Comparison of ENCODE assay signal across 1 cellular context in the genomic region with DNA sequence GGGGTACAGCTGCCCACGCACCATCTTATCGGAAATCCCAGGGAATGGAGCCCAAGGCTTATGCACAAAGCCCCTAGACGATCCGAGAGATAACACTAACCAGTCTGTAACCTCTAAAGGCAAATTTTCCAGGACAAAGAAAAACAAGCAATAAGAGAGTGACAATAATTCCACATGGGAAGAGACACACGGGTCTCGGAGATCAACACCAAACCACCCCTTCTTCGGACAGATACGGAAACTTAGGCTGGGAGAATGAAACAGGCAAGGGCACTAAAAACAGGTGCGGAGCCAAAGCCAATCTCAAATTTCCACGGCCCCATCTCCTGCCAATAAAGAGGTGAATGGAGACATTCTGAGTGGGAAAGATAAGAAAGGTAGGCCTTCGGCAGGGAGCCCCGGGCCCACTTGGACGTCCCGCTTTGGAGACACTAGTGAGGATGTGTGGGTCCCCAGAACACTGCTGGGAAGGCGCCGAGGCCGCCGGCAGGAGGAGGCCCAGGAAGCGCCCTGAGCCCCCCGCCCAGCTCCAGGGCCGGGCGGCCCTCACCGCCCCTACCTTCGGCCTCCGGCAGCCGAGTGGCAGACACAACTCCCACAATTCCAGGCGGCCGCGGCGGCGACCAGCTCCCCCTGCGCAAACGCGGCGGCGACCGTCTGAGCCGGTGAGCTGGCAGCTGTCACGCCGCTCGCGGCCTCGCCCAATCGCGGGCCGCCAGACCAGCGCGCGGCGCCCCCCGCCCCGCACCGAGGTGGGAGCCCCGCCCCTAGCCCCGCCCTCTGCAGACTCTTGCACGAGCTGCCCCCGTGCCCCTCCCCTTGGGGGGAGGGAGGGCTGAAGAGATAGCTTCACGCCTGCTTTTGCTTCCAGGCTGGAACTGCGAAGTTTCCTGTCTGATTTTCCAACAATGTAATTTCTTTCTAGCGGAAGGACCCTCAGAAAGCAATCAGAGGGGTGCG.
TF ChIP-seq lines count a peak whose summit lies in the region.

Gene SIL1 (minus strand): TSS at position 659 of the 960 bp plus-strand sequence. CDS start 70,525 bp downstream, outside the sequence.

TF ChIP-seq in HepG2, 621 proteins besides CTCF, POLR2A, EP300 and RAD21 (continued from another document and continues in another):
- TF ChIP-seq, protein P1, sequence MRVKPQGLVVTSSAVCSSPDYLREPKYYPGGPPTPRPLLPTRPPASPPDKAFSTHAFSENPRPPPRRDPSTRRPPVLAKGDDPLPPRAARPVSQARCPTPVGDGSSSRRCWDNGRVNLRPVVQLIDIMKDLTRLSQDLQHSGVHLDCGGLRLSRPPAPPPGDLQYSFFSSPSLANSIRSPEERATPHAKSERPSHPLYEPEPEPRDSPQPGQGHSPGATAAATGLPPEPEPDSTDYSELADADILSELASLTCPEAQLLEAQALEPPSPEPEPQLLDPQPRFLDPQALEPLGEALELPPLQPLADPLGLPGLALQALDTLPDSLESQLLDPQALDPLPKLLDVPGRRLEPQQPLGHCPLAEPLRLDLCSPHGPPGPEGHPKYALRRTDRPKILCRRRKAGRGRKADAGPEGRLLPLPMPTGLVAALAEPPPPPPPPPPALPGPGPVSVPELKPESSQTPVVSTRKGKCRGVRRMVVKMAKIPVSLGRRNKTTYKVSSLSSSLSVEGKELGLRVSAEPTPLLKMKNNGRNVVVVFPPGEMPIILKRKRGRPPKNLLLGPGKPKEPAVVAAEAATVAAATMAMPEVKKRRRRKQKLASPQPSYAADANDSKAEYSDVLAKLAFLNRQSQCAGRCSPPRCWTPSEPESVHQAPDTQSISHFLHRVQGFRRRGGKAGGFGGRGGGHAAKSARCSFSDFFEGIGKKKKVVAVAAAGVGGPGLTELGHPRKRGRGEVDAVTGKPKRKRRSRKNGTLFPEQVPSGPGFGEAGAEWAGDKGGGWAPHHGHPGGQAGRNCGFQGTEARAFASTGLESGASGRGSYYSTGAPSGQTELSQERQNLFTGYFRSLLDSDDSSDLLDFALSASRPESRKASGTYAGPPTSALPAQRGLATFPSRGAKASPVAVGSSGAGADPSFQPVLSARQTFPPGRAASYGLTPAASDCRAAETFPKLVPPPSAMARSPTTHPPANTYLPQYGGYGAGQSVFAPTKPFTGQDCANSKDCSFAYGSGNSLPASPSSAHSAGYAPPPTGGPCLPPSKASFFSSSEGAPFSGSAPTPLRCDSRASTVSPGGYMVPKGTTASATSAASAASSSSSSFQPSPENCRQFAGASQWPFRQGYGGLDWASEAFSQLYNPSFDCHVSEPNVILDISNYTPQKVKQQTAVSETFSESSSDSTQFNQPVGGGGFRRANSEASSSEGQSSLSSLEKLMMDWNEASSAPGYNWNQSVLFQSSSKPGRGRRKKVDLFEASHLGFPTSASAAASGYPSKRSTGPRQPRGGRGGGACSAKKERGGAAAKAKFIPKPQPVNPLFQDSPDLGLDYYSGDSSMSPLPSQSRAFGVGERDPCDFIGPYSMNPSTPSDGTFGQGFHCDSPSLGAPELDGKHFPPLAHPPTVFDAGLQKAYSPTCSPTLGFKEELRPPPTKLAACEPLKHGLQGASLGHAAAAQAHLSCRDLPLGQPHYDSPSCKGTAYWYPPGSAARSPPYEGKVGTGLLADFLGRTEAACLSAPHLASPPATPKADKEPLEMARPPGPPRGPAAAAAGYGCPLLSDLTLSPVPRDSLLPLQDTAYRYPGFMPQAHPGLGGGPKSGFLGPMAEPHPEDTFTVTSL (CRISPR knock-in tag; IDR thresholded peaks at IDR 0.05; ENCODE audit: borderline replicate concordance): no peak
- peak; percentile 79; the same call in 1 of the 2 replicates for TF ChIP-seq ARNT2 (CRISPR knock-in tag; IDR thresholded peaks at IDR 0.05; ENCODE audit: low read depth)
- TF ChIP-seq ZNF788 (CRISPR knock-in tag; IDR thresholded peaks at IDR 0.05; ENCODE audit: borderline replicate concordance): peak; percentile 48; the same call in 1 of the 2 replicates
- TF ChIP-seq ERF (CRISPR knock-in tag; IDR thresholded peaks at IDR 0.05): peak; percentile 27; the same call in 1 of the 2 replicates
- no peak for TF ChIP-seq HNF4G (IDR thresholded peaks at IDR 0.05; ENCODE audit: borderline replicate concordance, low read depth, low read length)
- no peak for TF ChIP-seq HNF4G (CRISPR knock-in tag; IDR thresholded peaks at IDR 0.05; ENCODE audit: borderline replicate concordance, low read depth)
- TF ChIP-seq PCBP1 (IDR thresholded peaks at IDR 0.05; ENCODE audit: borderline replicate concordance, low read depth, low read length): 0 out of 2 replicates have a peak, but pooled peaks have one; percentile 51
- TF ChIP-seq MLXIP (CRISPR knock-in tag; IDR thresholded peaks at IDR 0.05; ENCODE audit: borderline replicate concordance): no peak; the same call in 1 of the 2 replicates
- TF ChIP-seq ZNF512B (CRISPR knock-in tag; IDR thresholded peaks at IDR 0.05; ENCODE audit: borderline replicate concordance): no peak
- TF ChIP-seq NRL (CRISPR knock-in tag; IDR thresholded peaks at IDR 0.05; ENCODE audit: borderline replicate concordance): peak; percentile 71; the same call in 1 of the 2 replicates
- TF ChIP-seq GPN1 (CRISPR knock-in tag; IDR thresholded peaks at IDR 0.05; ENCODE audit: borderline replicate concordance): no peak
- no peak for TF ChIP-seq ZNF34 (CRISPR knock-in tag; IDR thresholded peaks at IDR 0.05; ENCODE audit: borderline replicate concordance)
- TF ChIP-seq MATR3 (CRISPR knock-in tag; IDR thresholded peaks at IDR 0.05): no peak
- TF ChIP-seq ATF7-NPFF (CRISPR knock-in tag; IDR thresholded peaks at IDR 0.05; ENCODE audit: low read depth): peak; percentile 50; the same call in 1 of the 2 replicates
- TF ChIP-seq MYC (CRISPR knock-in tag; IDR thresholded peaks at IDR 0.05; ENCODE audit: borderline replicate concordance): peak; percentile 74; the same call in 1 of the 2 replicates
- TF ChIP-seq CCDC6 (CRISPR knock-in tag; IDR thresholded peaks at IDR 0.05): 0 out of 2 replicates have a peak, but pooled peaks have one; percentile 46
- TF ChIP-seq, protein P2, sequence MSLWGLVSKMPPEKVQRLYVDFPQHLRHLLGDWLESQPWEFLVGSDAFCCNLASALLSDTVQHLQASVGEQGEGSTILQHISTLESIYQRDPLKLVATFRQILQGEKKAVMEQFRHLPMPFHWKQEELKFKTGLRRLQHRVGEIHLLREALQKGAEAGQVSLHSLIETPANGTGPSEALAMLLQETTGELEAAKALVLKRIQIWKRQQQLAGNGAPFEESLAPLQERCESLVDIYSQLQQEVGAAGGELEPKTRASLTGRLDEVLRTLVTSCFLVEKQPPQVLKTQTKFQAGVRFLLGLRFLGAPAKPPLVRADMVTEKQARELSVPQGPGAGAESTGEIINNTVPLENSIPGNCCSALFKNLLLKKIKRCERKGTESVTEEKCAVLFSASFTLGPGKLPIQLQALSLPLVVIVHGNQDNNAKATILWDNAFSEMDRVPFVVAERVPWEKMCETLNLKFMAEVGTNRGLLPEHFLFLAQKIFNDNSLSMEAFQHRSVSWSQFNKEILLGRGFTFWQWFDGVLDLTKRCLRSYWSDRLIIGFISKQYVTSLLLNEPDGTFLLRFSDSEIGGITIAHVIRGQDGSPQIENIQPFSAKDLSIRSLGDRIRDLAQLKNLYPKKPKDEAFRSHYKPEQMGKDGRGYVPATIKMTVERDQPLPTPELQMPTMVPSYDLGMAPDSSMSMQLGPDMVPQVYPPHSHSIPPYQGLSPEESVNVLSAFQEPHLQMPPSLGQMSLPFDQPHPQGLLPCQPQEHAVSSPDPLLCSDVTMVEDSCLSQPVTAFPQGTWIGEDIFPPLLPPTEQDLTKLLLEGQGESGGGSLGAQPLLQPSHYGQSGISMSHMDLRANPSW (CRISPR knock-in tag; IDR thresholded peaks at IDR 0.05; ENCODE audit: borderline replicate concordance): no peak
- TF ChIP-seq KMT2A (CRISPR knock-in tag; IDR thresholded peaks at IDR 0.05): no peak
- TF ChIP-seq, protein P3, sequence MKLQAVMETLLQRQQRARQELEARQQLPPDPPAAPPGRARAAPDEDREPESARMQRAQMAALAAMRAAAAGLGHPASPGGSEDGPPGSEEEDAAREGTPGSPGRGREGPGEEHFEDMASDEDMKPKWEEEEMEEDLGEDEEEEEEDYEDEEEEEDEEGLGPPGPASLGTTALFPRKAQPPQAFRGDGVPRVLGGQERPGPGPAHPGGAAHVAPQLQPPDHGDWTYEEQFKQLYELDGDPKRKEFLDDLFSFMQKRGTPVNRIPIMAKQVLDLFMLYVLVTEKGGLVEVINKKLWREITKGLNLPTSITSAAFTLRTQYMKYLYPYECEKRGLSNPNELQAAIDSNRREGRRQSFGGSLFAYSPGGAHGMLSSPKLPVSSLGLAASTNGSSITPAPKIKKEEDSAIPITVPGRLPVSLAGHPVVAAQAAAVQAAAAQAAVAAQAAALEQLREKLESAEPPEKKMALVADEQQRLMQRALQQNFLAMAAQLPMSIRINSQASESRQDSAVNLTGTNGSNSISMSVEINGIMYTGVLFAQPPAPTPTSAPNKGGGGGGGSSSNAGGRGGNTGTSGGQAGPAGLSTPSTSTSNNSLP (IDR thresholded peaks at IDR 0.05; ENCODE audit: low read depth, low read length): no peak
- no peak for TF ChIP-seq U2AF2 (IDR thresholded peaks at IDR 0.05; ENCODE audit: low read depth, low read length)
- TF ChIP-seq ZNF556 (CRISPR knock-in tag; IDR thresholded peaks at IDR 0.05; ENCODE audit: borderline replicate concordance): no peak
- no peak for TF ChIP-seq CCAR2 (optimal IDR thresholded peaks at IDR 0.05; ENCODE audit: low read depth, low read length)
- TF ChIP-seq MTF2 (CRISPR knock-in tag; IDR thresholded peaks at IDR 0.05; ENCODE audit: borderline replicate concordance): no peak
- TF ChIP-seq, protein P4, sequence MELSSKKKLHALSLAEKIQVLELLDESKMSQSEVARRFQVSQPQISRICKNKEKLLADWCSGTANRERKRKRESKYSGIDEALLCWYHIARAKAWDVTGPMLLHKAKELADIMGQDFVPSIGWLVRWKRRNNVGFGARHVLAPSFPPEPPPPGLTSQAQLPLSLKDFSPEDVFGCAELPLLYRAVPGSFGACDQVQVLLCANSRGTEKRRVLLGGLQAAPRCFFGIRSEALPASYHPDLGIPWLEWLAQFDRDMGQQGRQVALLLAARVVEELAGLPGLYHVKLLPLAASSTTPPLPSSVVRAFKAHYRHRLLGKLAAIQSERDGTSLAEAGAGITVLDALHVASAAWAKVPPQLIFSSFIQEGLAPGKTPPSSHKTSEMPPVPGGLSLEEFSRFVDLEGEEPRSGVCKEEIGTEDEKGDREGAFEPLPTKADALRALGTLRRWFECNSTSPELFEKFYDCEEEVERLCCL (CRISPR knock-in tag; IDR thresholded peaks at IDR 0.05; ENCODE audit: borderline replicate concordance): no peak
- TF ChIP-seq HOXA5 (CRISPR knock-in tag; IDR thresholded peaks at IDR 0.05): no peak; the same call in none of the 2 replicates
- TF ChIP-seq GPBP1L1 (CRISPR knock-in tag; IDR thresholded peaks at IDR 0.05): no peak
- TF ChIP-seq ZNF430 (CRISPR knock-in tag; IDR thresholded peaks at IDR 0.05): peak; percentile 70; the same call in 1 of the 2 replicates
- TF ChIP-seq NR0B2 (CRISPR knock-in tag; IDR thresholded peaks at IDR 0.05): no peak
- no peak for TF ChIP-seq ZNF644 (CRISPR knock-in tag; IDR thresholded peaks at IDR 0.05; ENCODE audit: low read depth)
